ENCODE assay signal across 3 cellular contexts in genomic region chr5:85340790-85341189, GRCh38.
A peak's percentile ranks its signal among the peaks of the same experiment; 100 is the strongest.
TF ChIP-seq lines count a peak whose summit lies in the region.

No MANE protein-coding gene starts in this region.

TF ChIP-seq in HepG2, 621 proteins besides CTCF, POLR2A, EP300 and RAD21:
- TF ChIP-seq ZNF761 (CRISPR knock-in tag; conservative IDR thresholded peaks at IDR 0.05), result no peak
- no peak for TF ChIP-seq ZSCAN20 (CRISPR knock-in tag; IDR thresholded peaks at IDR 0.05; ENCODE audit: borderline replicate concordance)
- no peak for TF ChIP-seq ZNF121 (CRISPR knock-in tag; IDR thresholded peaks at IDR 0.05)
- no peak for TF ChIP-seq ZNF292 (CRISPR knock-in tag; IDR thresholded peaks at IDR 0.05; ENCODE audit: borderline replicate concordance, low read depth)
- no peak for TF ChIP-seq ETV5 (CRISPR knock-in tag; IDR thresholded peaks at IDR 0.05; ENCODE audit: borderline replicate concordance)
- TF ChIP-seq ZFP37 (CRISPR knock-in tag; IDR thresholded peaks at IDR 0.05; ENCODE audit: borderline replicate concordance), result no peak
- peak; percentile 43 to 78; a peak in 3 of 4 replicates for TF ChIP-seq MAFK (conservative IDR thresholded peaks at IDR 0.05 in 1 of 2, IDR thresholded peaks at IDR 0.05 in 1 of 2; ENCODE audit: low read length in 2 of 2)
- TF ChIP-seq ZNF468 (CRISPR knock-in tag; IDR thresholded peaks at IDR 0.05), result no peak
- no peak for TF ChIP-seq MLLT10 (CRISPR knock-in tag; IDR thresholded peaks at IDR 0.05)
- TF ChIP-seq MBD4 (IDR thresholded peaks at IDR 0.05; ENCODE audit: borderline replicate concordance, low read length), result no peak
- TF ChIP-seq RARA (CRISPR knock-in tag; IDR thresholded peaks at IDR 0.05), result no peak
- TF ChIP-seq JDP2 (CRISPR knock-in tag; IDR thresholded peaks at IDR 0.05; ENCODE audit: borderline replicate concordance), result no peak
- TF ChIP-seq REST (IDR thresholded peaks at IDR 0.05; ENCODE audit: borderline replicate concordance in 1 of 2, low read depth in 1 of 2, low read length in 2 of 2), result no peak
- no peak for TF ChIP-seq ZNF746 (CRISPR knock-in tag; IDR thresholded peaks at IDR 0.05)
- TF ChIP-seq MAFF (IDR thresholded peaks at IDR 0.05; ENCODE audit: low read depth, low read length), result peak; percentile 67
- no peak for TF ChIP-seq GRHL1 (CRISPR knock-in tag; conservative IDR thresholded peaks at IDR 0.05)

TF ChIP-seq in IMR-90, 13 proteins besides CTCF, POLR2A, EP300 and RAD21:
- no peak for TF ChIP-seq MAZ (IDR thresholded peaks at IDR 0.05; ENCODE audit: borderline replicate concordance, low read depth, low read length)
- TF ChIP-seq MXI1 (IDR thresholded peaks at IDR 0.05; ENCODE audit: borderline replicate concordance, low read depth, low read length), result no peak
- TF ChIP-seq MAFK (IDR thresholded peaks at IDR 0.05; ENCODE audit: low read depth, low read length), result peak; percentile 89
- no peak for TF ChIP-seq CHD1 (IDR thresholded peaks at IDR 0.05; ENCODE audit: low read depth, low read length)

TF ChIP-seq in H1, 55 proteins besides CTCF, POLR2A, EP300 and RAD21:
- TF ChIP-seq CREB1 (IDR thresholded peaks at IDR 0.05), result no peak
- TF ChIP-seq GTF2F1 (IDR thresholded peaks at IDR 0.05; ENCODE audit: borderline replicate concordance, low read depth, low read length), result no peak
- TF ChIP-seq MAFK (IDR thresholded peaks at IDR 0.05; ENCODE audit: low read depth, low read length), result peak; percentile 48; the same call in 1 of the 2 replicates
- no peak for TF ChIP-seq KDM5A (IDR thresholded peaks at IDR 0.05; ENCODE audit: low read length)
